In the genomic region with DNA sequence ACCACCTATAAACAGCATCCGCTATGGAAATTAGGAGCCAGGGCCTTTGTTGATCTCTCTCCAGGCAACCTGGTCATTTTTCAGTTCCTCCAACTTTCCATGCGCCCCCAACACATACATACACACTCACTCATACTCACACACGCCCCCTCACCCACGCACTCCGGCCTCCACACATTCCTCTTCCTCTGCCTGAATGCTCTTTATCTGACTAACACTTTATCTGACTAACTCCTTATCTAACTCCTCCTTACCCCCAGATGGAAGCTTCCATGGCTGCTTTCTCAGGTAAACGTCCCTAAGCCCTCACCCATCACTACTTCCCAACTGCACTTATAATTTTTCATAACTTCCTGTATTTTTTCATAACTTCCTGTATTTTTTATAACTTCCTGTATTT, we compare ENCODE assay signal across 9 cellular contexts. TPM values are rescaled to one million over a fixed set of nuclear protein-coding genes. Genes with fewer than 3 reads are reported as not detected.
DNase-seq lines count a peak whose midpoint lies in the region; ATAC-seq and TF ChIP-seq lines count a peak whose summit lies in the region.
"Had no signal": no experiment of that assay in that cellular context is flagged by ENCODE, and none has a peak within 500 bp of the region (broad histone marks: within the 10 kb centered on the region; RNA-seq: fewer than 3 reads in every experiment).

No MANE protein-coding gene starts in this region.

- no peak overlapping the region for H3K9ac ChIP-seq in colonic mucosa (ENCODE audit: low read depth in 2 of 2, low read length in 2 of 2)

- H3K9me3 ChIP-seq in colonic mucosa, result no peaks in the 10 kb centered on the region

- H3K27me3 ChIP-seq in colonic mucosa, result no peaks in the 10 kb centered on the region

- intact Hi-C loops in activated T-helper 2 cell treated with anti-CD3 and anti-CD28 coated beads, Interferon-gamma antibody, Interleukin-2, Interleukin-4, amounts not matched to agents 10 μg/mL and 5 μg/mL and 100 μg/mL, durations not matched to agents 14 hours and 24 hours and 36 hours (cut with micrococcal nuclease), result loop anchor here (1.0 kb wide), 1 partner anchor 11 kb away; no protein-coding TSS in a partner anchor
- intact Hi-C loops in colonic mucosa (cut with DNase I), result no loop called here

- DNase-seq in AG20443 (ENCODE audit: low spot score) (peak; percentile 52), NB4 (ENCODE audit: low read depth) (peak; percentile 63), memory B cell (ENCODE audit: low spot score in 2 of 2) (no peak), NCI-H1436 (lab: John Stamatoyannopoulos, UW) (no peak), colonic mucosa (no peak)
- no peak for DNase-seq in activated T-helper 2 cell treated with anti-CD3 and anti-CD28 coated beads, Interferon-gamma antibody, Interleukin-2, Interleukin-4, amounts not matched to agents 10 μg/mL and 5 μg/mL and 100 μg/mL, durations not matched to agents 14 hours and 24 hours and 36 hours (ENCODE audit: low spot score)
- DNase-seq: midbrain had no signal

- no peaks in the 10 kb centered on the region for H3K4me1 ChIP-seq in colonic mucosa

- no peaks in the 10 kb centered on the region for H3K9me3 Mint-ChIP-seq in activated T-helper 2 cell treated with anti-CD3 and anti-CD28 coated beads, Interferon-gamma antibody, Interleukin-2, Interleukin-4, amounts not matched to agents 10 μg/mL and 5 μg/mL and 100 μg/mL, durations not matched to agents 14 hours and 24 hours and 36 hours
- H3K9me3 Mint-ChIP-seq in memory B cell, result peaks cover 1% of the 10 kb centered on the region

- no peak for TF ChIP-seq POLR2A in NB4 (IDR thresholded peaks at IDR 0.05; ENCODE audit: extremely low read depth, insufficient read length)

- H3K36me3 ChIP-seq in colonic mucosa, result no peaks in the 10 kb centered on the region

- H3K27me3 Mint-ChIP-seq in activated T-helper 2 cell treated with anti-CD3 and anti-CD28 coated beads, Interferon-gamma antibody, Interleukin-2, Interleukin-4, amounts not matched to agents 10 μg/mL and 5 μg/mL and 100 μg/mL, durations not matched to agents 14 hours and 24 hours and 36 hours (ENCODE audit: low read depth), result no peaks in the 10 kb centered on the region
- H3K27me3 Mint-ChIP-seq in memory B cell, result no peaks in the 10 kb centered on the region

- H3K4me3 ChIP-seq in NB4 (ENCODE audit: low read depth, low read length), result no peak overlapping the region
- no peak overlapping the region for H3K4me3 ChIP-seq in colonic mucosa

- peaks cover 40% of the 10 kb centered on the region for H3K36me3 Mint-ChIP-seq in activated T-helper 2 cell treated with anti-CD3 and anti-CD28 coated beads, Interferon-gamma antibody, Interleukin-2, Interleukin-4, amounts not matched to agents 10 μg/mL and 5 μg/mL and 100 μg/mL, durations not matched to agents 14 hours and 24 hours and 36 hours (ENCODE audit: low read depth)
- H3K36me3 Mint-ChIP-seq in memory B cell, result peaks cover 2% of the 10 kb centered on the region

- ATAC-seq in memory B cell (ENCODE audit: low read depth) (peak; percentile 51), HG03457 (IDR thresholded peaks at IDR 0.05; ENCODE audit: unreplicated experiment) (no peak), GM19324 (IDR thresholded peaks at IDR 0.05; ENCODE audit: low FRiP score, unreplicated experiment) (no peak)

- TF ChIP-seq CTCF in NB4 (IDR thresholded peaks at IDR 0.05; ENCODE audit: low read depth, low read length) (no peak), colonic mucosa (IDR thresholded peaks at IDR 0.05) (no peak)

- peaks cover 47% of the 10 kb centered on the region for H3K4me1 Mint-ChIP-seq in activated T-helper 2 cell treated with anti-CD3 and anti-CD28 coated beads, Interferon-gamma antibody, Interleukin-2, Interleukin-4, amounts not matched to agents 10 μg/mL and 5 μg/mL and 100 μg/mL, durations not matched to agents 14 hours and 24 hours and 36 hours (ENCODE audit: low read depth)
- H3K4me1 Mint-ChIP-seq in memory B cell, result peaks cover 18% of the 10 kb centered on the region

- H3K27ac ChIP-seq in colonic mucosa, result no peak overlapping the region

- H3K27ac Mint-ChIP-seq in activated T-helper 2 cell treated with anti-CD3 and anti-CD28 coated beads, Interferon-gamma antibody, Interleukin-2, Interleukin-4, amounts not matched to agents 10 μg/mL and 5 μg/mL and 100 μg/mL, durations not matched to agents 14 hours and 24 hours and 36 hours, result peak overlapping the region; percentile 89
- peak overlapping the region; percentile 28 for H3K27ac Mint-ChIP-seq in memory B cell

- H3K4me3 Mint-ChIP-seq in activated T-helper 2 cell treated with anti-CD3 and anti-CD28 coated beads, Interferon-gamma antibody, Interleukin-2, Interleukin-4, amounts not matched to agents 10 μg/mL and 5 μg/mL and 100 μg/mL, durations not matched to agents 14 hours and 24 hours and 36 hours (ENCODE audit: low read depth), result peak overlapping the region; percentile 54
- peak overlapping the region; percentile 74 for H3K4me3 Mint-ChIP-seq in memory B cell

RNA-seq across cellular contexts. Expression of gene CASS4, which starts 17.4 kb away (rescaled TPM):
- 4.6 and 4.7 TPM in 2 replicates for total RNA-seq in activated T-helper 2 cell treated with anti-CD3 and anti-CD28 coated beads, Interferon-gamma antibody, Interleukin-2, Interleukin-4, amounts not matched to agents 10 μg/mL and 5 μg/mL and 100 μg/mL, durations not matched to agents 14 hours and 24 hours and 36 hours
- under 1 TPM; 0.17 to 0.98 TPM for total RNA-seq in colonic mucosa

RNA-seq across cellular contexts. Expression of gene CSTF1, which starts 37.1 kb away (rescaled TPM):
- 51.2 and 52.1 TPM in 2 replicates for total RNA-seq in activated T-helper 2 cell treated with anti-CD3 and anti-CD28 coated beads, Interferon-gamma antibody, Interleukin-2, Interleukin-4, amounts not matched to agents 10 μg/mL and 5 μg/mL and 100 μg/mL, durations not matched to agents 14 hours and 24 hours and 36 hours
- 10 to 100 TPM; 24.2 to 32.0 TPM for total RNA-seq in colonic mucosa

RNA-seq across cellular contexts. Expression of gene AURKA, which starts 37.5 kb away (rescaled TPM):
- 64.8 and 71.1 TPM in 2 replicates for total RNA-seq in activated T-helper 2 cell treated with anti-CD3 and anti-CD28 coated beads, Interferon-gamma antibody, Interleukin-2, Interleukin-4, amounts not matched to agents 10 μg/mL and 5 μg/mL and 100 μg/mL, durations not matched to agents 14 hours and 24 hours and 36 hours
- total RNA-seq in colonic mucosa, result 10 to 100 TPM; 25.6 to 62.4 TPM

RNA-seq across cellular contexts. Expression of gene RTF2, which starts 38.9 kb away (rescaled TPM):
- total RNA-seq in activated T-helper 2 cell treated with anti-CD3 and anti-CD28 coated beads, Interferon-gamma antibody, Interleukin-2, Interleukin-4, amounts not matched to agents 10 μg/mL and 5 μg/mL and 100 μg/mL, durations not matched to agents 14 hours and 24 hours and 36 hours, result 103 and 107 TPM in 2 replicates
- total RNA-seq in colonic mucosa, result 10 to 100 TPM; 67.3 to 80.8 TPM

Comparison
In these comparisons a context has a peak if more than half of its experiments do, and no peak if none do; other contexts are left out.
1. DNase-seq: peak in AG20443 (single experiment) and NB4 (single experiment); none in activated T-helper 2 cell treated with anti-CD3 and anti-CD28 coated beads, Interferon-gamma antibody, Interleukin-2, Interleukin-4, amounts not matched to agents 10 μg/mL and 5 μg/mL and 100 μg/mL, durations not matched to agents 14 hours and 24 hours and 36 hours (single experiment), memory B cell (0 of 2), NCI-H1436 (single experiment) and colonic mucosa (single experiment).